ENCODE assay signal across 1 cellular context in genomic region chr15:65312400-65312916, GRCh38.
A peak's percentile ranks its signal among the peaks of the same experiment; 100 is the strongest.
TF ChIP-seq lines count a peak whose summit lies in the region.

No MANE protein-coding gene starts in this region.

TF ChIP-seq in HepG2, 621 proteins besides CTCF, POLR2A, EP300 and RAD21 (continued from another document and continues in another):
- TF ChIP-seq PRDM15 (CRISPR knock-in tag; IDR thresholded peaks at IDR 0.05) (no peak), ZNF326 (CRISPR knock-in tag; IDR thresholded peaks at IDR 0.05; ENCODE audit: borderline replicate concordance) (no peak), HNF4A (CRISPR knock-in tag; IDR thresholded peaks at IDR 0.05) (peak; percentile 62; the same call in 1 of the 2 replicates), SRSF9 (IDR thresholded peaks at IDR 0.05; ENCODE audit: borderline replicate concordance, insufficient read depth, low read depth, low read length, poor library complexity, severe bottlenecking) (no peak), ZNF629 (CRISPR knock-in tag; conservative IDR thresholded peaks at IDR 0.05) (no peak), MTF2 (CRISPR knock-in tag; IDR thresholded peaks at IDR 0.05; ENCODE audit: borderline replicate concordance) (no peak), SP140L (CRISPR knock-in tag; IDR thresholded peaks at IDR 0.05; ENCODE audit: borderline replicate concordance) (no peak), ZBTB7B (CRISPR knock-in tag; IDR thresholded peaks at IDR 0.05) (peak; percentile 92), ZNF101 (CRISPR knock-in tag; IDR thresholded peaks at IDR 0.05; ENCODE audit: borderline replicate concordance, low read depth) (no peak), ZKSCAN5 (CRISPR knock-in tag; IDR thresholded peaks at IDR 0.05) (no peak), NAIF1 (CRISPR knock-in tag; IDR thresholded peaks at IDR 0.05; ENCODE audit: borderline replicate concordance) (no peak), CCDC6 (CRISPR knock-in tag; IDR thresholded peaks at IDR 0.05) (no peak), ZBTB21 (CRISPR knock-in tag; IDR thresholded peaks at IDR 0.05) (no peak), ATM (IDR thresholded peaks at IDR 0.05; ENCODE audit: borderline replicate concordance) (no peak), ZNF343 (CRISPR knock-in tag; IDR thresholded peaks at IDR 0.05) (no peak), YEATS2 (CRISPR knock-in tag; IDR thresholded peaks at IDR 0.05; ENCODE audit: borderline replicate concordance) (no peak), ZNF710 (CRISPR knock-in tag; IDR thresholded peaks at IDR 0.05; ENCODE audit: borderline replicate concordance) (no peak), PITX1 (CRISPR knock-in tag; IDR thresholded peaks at IDR 0.05) (peak; percentile 93), ZNF317 (CRISPR knock-in tag; IDR thresholded peaks at IDR 0.05) (peak; percentile 27; the same call in 1 of the 2 replicates), ZNF772 (CRISPR knock-in tag; IDR thresholded peaks at IDR 0.05) (no peak), KLF15 (CRISPR knock-in tag; IDR thresholded peaks at IDR 0.05; ENCODE audit: borderline replicate concordance) (no peak), BCL3 (CRISPR knock-in tag; IDR thresholded peaks at IDR 0.05) (no peak), ZNF543 (CRISPR knock-in tag; IDR thresholded peaks at IDR 0.05) (no peak), ZNF777 (CRISPR knock-in tag; IDR thresholded peaks at IDR 0.05) (no peak), FOXP4 (CRISPR knock-in tag; IDR thresholded peaks at IDR 0.05) (no peak), ZNF18 (CRISPR knock-in tag; IDR thresholded peaks at IDR 0.05; ENCODE audit: insufficient replicate concordance) (no peak), NFKB2 (CRISPR knock-in tag; IDR thresholded peaks at IDR 0.05; ENCODE audit: borderline replicate concordance) (no peak), BRD4 (CRISPR knock-in tag; IDR thresholded peaks at IDR 0.05) (no peak), CEBPG (CRISPR knock-in tag; IDR thresholded peaks at IDR 0.05) (no peak), ZNF660 (CRISPR knock-in tag; IDR thresholded peaks at IDR 0.05; ENCODE audit: borderline replicate concordance, low read depth) (no peak), ZNF784 (CRISPR knock-in tag; IDR thresholded peaks at IDR 0.05; ENCODE audit: borderline replicate concordance) (no peak), HMGXB3 (CRISPR knock-in tag; IDR thresholded peaks at IDR 0.05; ENCODE audit: borderline replicate concordance) (no peak), AGO2 (optimal IDR thresholded peaks at IDR 0.05; ENCODE audit: low read depth, low read length) (no peak), DRAP1 (CRISPR knock-in tag; IDR thresholded peaks at IDR 0.05) (no peak), ATF7-NPFF (CRISPR knock-in tag; IDR thresholded peaks at IDR 0.05; ENCODE audit: low read depth) (no peak), PBX2 (CRISPR knock-in tag; IDR thresholded peaks at IDR 0.05) (no peak), SSRP1 (CRISPR knock-in tag; IDR thresholded peaks at IDR 0.05) (no peak), ZNF775 (CRISPR knock-in tag; IDR thresholded peaks at IDR 0.05; ENCODE audit: borderline replicate concordance) (no peak), ZBTB33 (CRISPR knock-in tag; IDR thresholded peaks at IDR 0.05) (no peak), ZNF501 (CRISPR knock-in tag; IDR thresholded peaks at IDR 0.05) (0 out of 2 replicates have a peak, but pooled peaks have one; percentile 20)
